ENCODE assay signal across 1 cellular context in the genomic region with DNA sequence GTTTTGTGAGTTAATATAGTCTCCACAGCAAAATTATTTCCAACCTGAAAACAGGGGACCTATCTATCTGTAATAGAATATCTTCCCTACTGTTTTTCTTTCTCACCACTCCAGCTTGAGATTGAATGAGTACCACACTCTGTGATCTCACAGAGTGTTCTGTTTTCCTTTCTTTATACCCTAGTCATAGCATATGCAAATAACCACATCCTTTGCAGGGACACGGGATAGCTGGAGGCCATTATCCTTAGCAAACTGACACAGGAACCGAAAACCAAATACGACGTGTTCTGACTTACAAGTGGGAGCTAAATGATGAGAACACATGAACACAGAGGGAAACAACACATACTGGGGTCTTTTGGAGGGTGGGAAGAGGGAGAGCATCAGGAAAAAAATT.
TF ChIP-seq lines count a peak whose summit lies in the region.

No MANE protein-coding gene starts in this region.

TF ChIP-seq in IMR-90, 13 proteins besides CTCF, POLR2A, EP300 and RAD21 (continued from another document):
- TF ChIP-seq RCOR1 (IDR thresholded peaks at IDR 0.05; ENCODE audit: insufficient replicate concordance, low read length) (no peak), NFE2L2 (IDR thresholded peaks at IDR 0.05; ENCODE audit: low read depth, low read length) (no peak), ELK1 (IDR thresholded peaks at IDR 0.05; ENCODE audit: borderline replicate concordance, low read depth, low read length) (no peak), CHD1 (IDR thresholded peaks at IDR 0.05; ENCODE audit: low read depth, low read length) (no peak), MXI1 (IDR thresholded peaks at IDR 0.05; ENCODE audit: borderline replicate concordance, low read depth, low read length) (no peak), MAZ (IDR thresholded peaks at IDR 0.05; ENCODE audit: borderline replicate concordance, low read depth, low read length) (no peak), RFX5 (IDR thresholded peaks at IDR 0.05; ENCODE audit: low read depth, low read length) (no peak), CEBPB (IDR thresholded peaks at IDR 0.05; ENCODE audit: low read depth, low read length) (no peak)
